Comparison of ENCODE assay signal across 13 cellular contexts in the genomic region with DNA sequence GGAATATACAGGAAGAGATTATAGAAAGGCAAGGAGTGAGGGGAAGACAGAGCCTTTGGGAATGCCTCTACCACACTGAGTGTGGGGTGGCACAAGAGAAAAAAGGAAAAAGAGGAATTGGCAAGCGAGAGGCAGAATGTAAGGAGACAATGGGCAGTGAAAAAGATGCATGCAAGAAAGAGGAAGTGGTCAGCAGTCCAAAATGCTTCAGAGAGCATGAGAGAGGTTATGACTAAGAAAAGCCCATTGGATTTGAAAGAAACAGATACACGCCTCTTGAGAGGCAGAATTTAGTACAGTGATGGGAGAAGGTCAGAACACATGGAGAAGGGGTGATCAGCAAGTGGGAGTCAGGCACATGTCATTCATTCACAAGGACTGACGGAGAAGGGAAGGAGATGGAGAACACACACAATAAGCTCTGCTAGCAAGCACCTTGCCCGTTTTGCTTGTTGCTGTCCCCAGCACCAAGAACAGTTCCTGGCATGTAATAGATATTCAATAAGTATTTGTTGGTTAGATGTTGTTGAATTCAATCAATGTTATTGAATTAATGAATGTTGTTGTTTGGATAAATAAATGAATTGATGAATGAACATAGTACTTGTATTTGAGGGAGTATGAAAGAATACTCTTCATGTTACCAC. TPM values are rescaled to one million over a fixed set of nuclear protein-coding genes. Genes with fewer than 3 reads are reported as not detected.
A peak's percentile ranks its signal among the peaks of the same experiment; 100 is the strongest.
DNase-seq lines count a peak whose midpoint lies in the region; ATAC-seq and TF ChIP-seq lines count a peak whose summit lies in the region.
"Had no signal": no experiment of that assay in that cellular context is flagged by ENCODE, and none has a peak within 500 bp of the region (broad histone marks: within the 10 kb centered on the region; RNA-seq: fewer than 3 reads in every experiment).

No MANE protein-coding gene starts in this region.

- no peaks in the 10 kb centered on the region for H3K27me3 ChIP-seq in ovary

- no peak overlapping the region for H3K4me3 ChIP-seq in ovary
- H3K4me3 ChIP-seq: pancreas had no signal

- no peaks in the 10 kb centered on the region for H3K36me3 ChIP-seq in ovary
- H3K36me3 ChIP-seq: pancreas, WERI-Rb-1 had no signal

- no peaks in the 10 kb centered on the region for H3K36me3 Mint-ChIP-seq in stimulated activated naive B cell treated with anti-CD40 and anti-IgM and Interleukin-4, amounts not matched to agents 10 μg/mL and 1 μg/mL and 100 μg/mL, for 72 hours
- H3K36me3 Mint-ChIP-seq: activated naive CD4-positive, alpha-beta T cell treated with anti-CD3 and anti-CD28 coated beads, Interleukin-2, amount 50 U/mL, for 24 hours had no signal

- H3K27ac Mint-ChIP-seq in stimulated activated naive B cell treated with anti-CD40 and anti-IgM and Interleukin-4, amounts not matched to agents 10 μg/mL and 1 μg/mL and 100 μg/mL, for 72 hours: no peak overlapping the region
- H3K27ac Mint-ChIP-seq: activated naive CD4-positive, alpha-beta T cell treated with anti-CD3 and anti-CD28 coated beads, Interleukin-2, amount 50 U/mL, for 24 hours had no signal

- ATAC-seq in GM19328 (IDR thresholded peaks at IDR 0.05; ENCODE audit: unreplicated experiment): peak; percentile 91
- peak; percentile 98 for ATAC-seq in HG02852 (IDR thresholded peaks at IDR 0.05; ENCODE audit: unreplicated experiment)
- peak; percentile 96 to 98 for ATAC-seq in stimulated activated naive B cell treated with anti-CD40 and anti-IgM and Interleukin-4, amounts not matched to agents 10 μg/mL and 1 μg/mL and 100 μg/mL, for 72 hours (replicated peaks)
- ATAC-seq: pancreas had no signal

- H3K27me3 Mint-ChIP-seq in stimulated activated naive B cell treated with anti-CD40 and anti-IgM and Interleukin-4, amounts not matched to agents 10 μg/mL and 1 μg/mL and 100 μg/mL, for 72 hours: peaks cover 18 to 26% of the 10 kb centered on the region in 2 donors

- DNase-seq in HT1080 (ENCODE audit: low read depth): peak; percentile 50
- no peak for DNase-seq in stimulated activated naive B cell treated with anti-CD40 and anti-IgM and Interleukin-4, amounts not matched to agents 10 μg/mL and 1 μg/mL and 100 μg/mL, for 72 hours
- DNase-seq in iPS-NIHi7 (ENCODE audit: extremely low spot score): no peak
- DNase-seq in caudate nucleus (lab: John Stamatoyannopoulos, UW): no peak
- DNase-seq in ovary: no peak
- DNase-seq: GF-D8, IMR-90, islet precursor cell, pancreas, WERI-Rb-1 had no signal

- no peak for TF ChIP-seq CTCF in ovary (IDR thresholded peaks at IDR 0.05)

- 70 to 76% (median 71%) methylated on average over 4 of the region's 4 CpGs for WGBS in ovary, 3 donors

- no peak for TF ChIP-seq POLR2A in ovary (IDR thresholded peaks at IDR 0.05)

- no peak overlapping the region for H3K4me3 Mint-ChIP-seq in stimulated activated naive B cell treated with anti-CD40 and anti-IgM and Interleukin-4, amounts not matched to agents 10 μg/mL and 1 μg/mL and 100 μg/mL, for 72 hours
- H3K4me3 Mint-ChIP-seq: activated naive CD4-positive, alpha-beta T cell treated with anti-CD3 and anti-CD28 coated beads, Interleukin-2, amount 50 U/mL, for 24 hours had no signal

- no peak for TF ChIP-seq EP300 in ovary (IDR thresholded peaks at IDR 0.05)

- H3K4me1 Mint-ChIP-seq in stimulated activated naive B cell treated with anti-CD40 and anti-IgM and Interleukin-4, amounts not matched to agents 10 μg/mL and 1 μg/mL and 100 μg/mL, for 72 hours: peaks cover 0 to 4% of the 10 kb centered on the region in 2 donors
- H3K4me1 Mint-ChIP-seq: activated naive CD4-positive, alpha-beta T cell treated with anti-CD3 and anti-CD28 coated beads, Interleukin-2, amount 50 U/mL, for 24 hours had no signal

- intact Hi-C loops in ovary (cut with DNase I): no loop called here

- no peaks in the 10 kb centered on the region for H3K4me1 ChIP-seq in ovary (ENCODE audit: insufficient read depth)
- H3K4me1 ChIP-seq: pancreas had no signal

- H3K9me3 Mint-ChIP-seq in stimulated activated naive B cell treated with anti-CD40 and anti-IgM and Interleukin-4, amounts not matched to agents 10 μg/mL and 1 μg/mL and 100 μg/mL, for 72 hours: no peaks in the 10 kb centered on the region
- H3K9me3 Mint-ChIP-seq: activated naive CD4-positive, alpha-beta T cell treated with anti-CD3 and anti-CD28 coated beads, Interleukin-2, amount 50 U/mL, for 24 hours had no signal

- no peaks in the 10 kb centered on the region for H3K9me3 ChIP-seq in ovary
- H3K9me3 ChIP-seq: pancreas had no signal

- H3K27ac ChIP-seq in caudate nucleus (ENCODE audit: low read depth, low read length): no peak overlapping the region
- H3K27ac ChIP-seq in ovary: no peak overlapping the region
- H3K27ac ChIP-seq: pancreas, WERI-Rb-1 had no signal

RNA-seq across cellular contexts. Expression of gene DCHS2, which starts 6.3 kb away (rescaled TPM):
- not detected in 2 replicates for total RNA-seq in HT1080 (2014; rRNA removed; shearing (Covaris generic))
- under 0.01 and 0.38 TPM in 2 replicates for polyA plus RNA-seq in HT1080 (2015; cell fraction: cytosol; rRNA removed)
- polyA plus RNA-seq in HT1080 (2015; cell fraction: nucleus; rRNA removed): 0.59 and 0.95 TPM in 2 replicates
- 1 to 10 TPM; 1.1 to 8.7 (median 3.9) TPM for total RNA-seq in ovary
- under 1 TPM; 0.68 to 0.97 TPM for polyA plus RNA-seq in ovary
- total RNA-seq: IMR-90 had no signal
- polyA plus RNA-seq: IMR-90 had no signal
